ENCODE assay signal across 9 cellular contexts in the genomic region with DNA sequence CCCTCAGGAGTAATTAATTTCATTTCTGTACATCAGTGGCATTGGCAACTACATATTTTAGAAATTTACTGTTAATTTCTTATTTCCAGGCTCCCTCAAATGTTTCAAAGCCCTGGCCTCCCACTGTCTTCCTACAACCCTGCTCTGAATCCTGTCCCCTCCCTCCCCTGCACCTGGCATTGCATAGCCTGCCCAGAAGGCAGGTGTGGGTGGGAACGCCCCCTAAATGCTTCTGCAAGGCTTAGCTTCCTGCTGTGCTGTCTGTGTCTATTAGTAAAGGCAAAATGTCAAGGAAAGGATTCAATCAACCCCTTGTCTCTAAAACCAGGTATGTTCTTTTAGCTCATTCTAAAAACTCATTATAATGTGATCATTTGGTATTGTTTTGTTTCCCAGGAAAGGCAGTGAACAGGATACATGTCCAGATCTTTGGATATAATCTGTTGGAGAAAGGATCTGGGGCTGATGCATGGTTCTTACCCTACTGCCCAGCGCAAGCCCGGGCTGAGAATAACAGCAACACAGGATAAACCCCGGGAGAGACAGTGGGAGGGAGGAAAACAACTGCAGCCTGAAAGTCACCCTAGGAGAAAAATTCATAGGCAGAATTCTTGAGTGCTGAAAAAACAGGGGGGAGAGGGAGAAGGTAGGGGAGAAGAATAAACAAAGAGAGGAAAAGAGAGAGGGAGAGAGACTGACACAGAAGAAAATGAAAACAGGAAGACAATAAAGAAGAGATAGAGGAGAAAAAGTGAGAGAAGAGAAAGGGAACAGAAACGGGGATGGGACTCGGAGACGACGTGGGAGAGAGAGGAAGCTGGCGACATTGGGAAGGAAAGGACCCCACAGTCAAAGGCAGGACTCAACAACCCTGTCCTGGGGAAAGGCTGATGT. TPM values are rescaled to one million over a fixed set of nuclear protein-coding genes. Genes with fewer than 3 reads are reported as not detected.
DNase-seq lines count a peak whose midpoint lies in the region; ATAC-seq, FAIRE-seq and TF ChIP-seq lines count a peak whose summit lies in the region.
"Had no signal": no experiment of that assay in that cellular context is flagged by ENCODE, and none has a peak within 500 bp of the region (broad histone marks: within the 10 kb centered on the region; RNA-seq: fewer than 3 reads in every experiment).

No MANE protein-coding gene starts in this region.

- CTCF ChIA-PET in GM12878 (lab: Yijun Ruan, JAX), result interaction anchor here (0.8 kb wide), 1 partner anchor 12 kb away, joined by 3 read pairs; no protein-coding TSS in a partner anchor

- no peak overlapping the region for H3K27ac ChIP-seq in DOHH2 (ENCODE audit: low read depth, low read length)
- no peak overlapping the region for H3K27ac ChIP-seq in GM12878 (ENCODE audit: control insufficient read depth, insufficient read depth)
- no peak overlapping the region for H3K27ac ChIP-seq in uterus

- H3K4me3 Mint-ChIP-seq in memory B cell, result peak overlapping the region; percentile 83

- SMC1A ChIA-PET in GM12878 (lab: Charles Lee; ENCODE audit: uncharacterized antibody, unreplicated experiment), result no interaction called here

- BruUV-seq in GM12878 (replicated peaks; lab: Mats Ljungman, UMichigan), result no TSS peak

- TF ChIP-seq CTCF in DOHH2 (IDR thresholded peaks at IDR 0.05; ENCODE audit: low read depth, low read length, poor library complexity, severe bottlenecking) (no peak), GM12878 (IDR thresholded peaks at IDR 0.05 in 2 of 3, conservative IDR thresholded peaks at IDR 0.05 in 1 of 3; ENCODE audit: control insufficient read depth in 2 of 3, extremely low read depth in 1 of 3, insufficient read depth in 1 of 3, low read depth in 3 of 3, low read length in 3 of 3) (no peak), uterus (IDR thresholded peaks at IDR 0.05) (no peak)

- in situ Hi-C loops in GM12878 (cut with MboI), result loop anchor here (5.0 kb wide), 2 partner anchors 1101 to 1276 kb away; no protein-coding TSS in a partner anchor

- H3K9me3 Mint-ChIP-seq in memory B cell, result peaks cover 8% of the 10 kb centered on the region

- H3F3A ChIP-seq in DOHH2 (ENCODE audit: control insufficient read depth, insufficient read depth), result no peaks in the 10 kb centered on the region

- no peak for TF ChIP-seq EP300 in GM12878 (IDR thresholded peaks at IDR 0.05; ENCODE audit: borderline replicate concordance in 1 of 2, control insufficient read depth in 1 of 2, low read depth in 2 of 2, low read length in 2 of 2)

- H3K9ac ChIP-seq in GM12878 (ENCODE audit: control insufficient read depth, insufficient read depth, low read length), result no peak overlapping the region

- peak overlapping the region; percentile 6 for H3K27ac Mint-ChIP-seq in memory B cell

- H3K4me1 ChIP-seq in DOHH2 (ENCODE audit: control insufficient read depth, low read length) (peaks cover 13% of the 10 kb centered on the region), GM12878 (ENCODE audit: control insufficient read depth, insufficient read depth, low read length) (no peaks in the 10 kb centered on the region), uterus (no peaks in the 10 kb centered on the region)

- H3K9me2 ChIP-seq in DOHH2 (replicated peaks; ENCODE audit: control insufficient read depth, low read length), result no peaks in the 10 kb centered on the region

- H3K36me3 ChIP-seq in DOHH2 (ENCODE audit: control insufficient read depth, low read length), result no peaks in the 10 kb centered on the region
- H3K36me3 ChIP-seq in GM12878 (ENCODE audit: control insufficient read depth in 2 of 2, insufficient read depth in 2 of 2, low read length in 1 of 2), result no peaks in the 10 kb centered on the region
- no peaks in the 10 kb centered on the region for H3K36me3 ChIP-seq in uterus

- H3K27me3 ChIP-seq in DOHH2 (ENCODE audit: control insufficient read depth, low read length), result peaks cover 22% of the 10 kb centered on the region
- H3K27me3 ChIP-seq in GM12878 (replicated peaks in 1 of 2; ENCODE audit: control insufficient read depth in 2 of 2, insufficient read depth in 2 of 2, low read length in 1 of 2), result peaks cover 0 to 6% of the 10 kb centered on the region in 2 experiments; a peak in 3 of 4 replicates
- no peaks in the 10 kb centered on the region for H3K27me3 ChIP-seq in uterus

- H3K4me3 ChIP-seq in DOHH2 (ENCODE audit: low read length) (peak overlapping the region; percentile 78), GM12878 (peak overlapping the region; percentile 61; the same call in 1 of the 2 replicates), uterus (peak overlapping the region; percentile 51 to 82)

- TF ChIP-seq POLR2A in GM12878 (IDR thresholded peaks at IDR 0.05; ENCODE audit: low read depth, low read length) (no peak), uterus (IDR thresholded peaks at IDR 0.05) (no peak)

- H3K27me3 Mint-ChIP-seq in memory B cell, result peaks cover 30% of the 10 kb centered on the region

- ATAC-seq in GM12878, result no peak
- ATAC-seq in memory B cell (ENCODE audit: low read depth), result no peak
- no peak for ATAC-seq in HG03280 (IDR thresholded peaks at IDR 0.05; ENCODE audit: unreplicated experiment)
- ATAC-seq in HG02870 (IDR thresholded peaks at IDR 0.05; ENCODE audit: unreplicated experiment), result no peak

- H4K20me1 ChIP-seq in DOHH2 (ENCODE audit: control insufficient read depth, insufficient read depth, low read depth, low read length), result no peaks in the 10 kb centered on the region; the same call in 1 of the 2 replicates
- H4K20me1 ChIP-seq in GM12878 (ENCODE audit: control insufficient read depth, insufficient read depth), result no peaks in the 10 kb centered on the region

- peaks cover 2% of the 10 kb centered on the region for H3K36me3 Mint-ChIP-seq in memory B cell

- H3K4me2 ChIP-seq in DOHH2 (ENCODE audit: low read length), result peak overlapping the region; percentile 79
- H3K4me2 ChIP-seq in GM12878 (ENCODE audit: control insufficient read depth, insufficient read depth), result peak overlapping the region; percentile 75

- FAIRE-seq in GM12878 (lab: Jason Lieb, UNC), result no peak

- intact Hi-C loops in GM12878 (cut with micrococcal nuclease; ENCODE audit: unreplicated experiment), result no loop called here
- intact Hi-C loops in uterus (cut with DNase I; ENCODE audit: low total_unique reads), result no loop called here

- RAD21 ChIA-PET in GM12878 (lab: Charles Lee; ENCODE audit: unreplicated experiment), result no interaction called here

- POLR2A ChIA-PET in GM12878 (lab: Charles Lee), result no interaction called here

- H3K4me1 Mint-ChIP-seq in memory B cell, result peaks cover 12% of the 10 kb centered on the region

- H3K79me2 ChIP-seq in DOHH2 (ENCODE audit: control insufficient read depth, low read length), result no peaks in the 10 kb centered on the region
- no peaks in the 10 kb centered on the region for H3K79me2 ChIP-seq in GM12878 (ENCODE audit: control insufficient read depth, insufficient read depth, low read length)

- peak; percentile 16 for DNase-seq in NCI-H1417 treated with DMSO at 0.1 percent for 48 hours (lab: John Stamatoyannopoulos, UW)
- no peak for DNase-seq in GM12878 (ENCODE audit: low read depth, low spot score)
- DNase-seq in memory B cell (ENCODE audit: low spot score in 2 of 2), result no peak
- DNase-seq in uterus, result no peak
- DNase-seq in NOMO-1 (lab: John Stamatoyannopoulos, UW; ENCODE audit: unreplicated experiment in 2 of 2), result no peak

- H2AFZ ChIP-seq in GM12878 (ENCODE audit: control insufficient read depth, low read depth, low read length), result no peak overlapping the region

- TF ChIP-seq RAD21 in GM12878 (IDR thresholded peaks at IDR 0.05; ENCODE audit: insufficient read depth, low read depth, low read length), result no peak

- H3K9me3 ChIP-seq in DOHH2 (ENCODE audit: control insufficient read depth, insufficient read depth, low read length), result no peaks in the 10 kb centered on the region
- peaks cover 6% of the 10 kb centered on the region; the same call in 2 of the 3 replicates for H3K9me3 ChIP-seq in GM12878 (replicated peaks; ENCODE audit: control insufficient read depth, insufficient read depth, low read length)
- no peaks in the 10 kb centered on the region for H3K9me3 ChIP-seq in uterus

- 22% methylated on average over 9 of the region's 9 CpGs for WGBS in GM12878 (ENCODE audit: insufficient coverage, insufficient replicate concordance, low lambda C conversion rate, missing lambda C conversion rate)

RNA-seq across cellular contexts. Expression of gene ZNF488, which starts 0.6 kb away (rescaled TPM):
- total RNA-seq in GM12878 (2013; cell fraction: nucleolus; rRNA removed), result not detected in 2 replicates
- not detected in 2 replicates for total RNA-seq in GM12878 (2014; rRNA removed)
- total RNA-seq in GM12878 (2014; rRNA removed; fragmentation: Illumina TruSeq; extraction: Trizol), result not detected in 2 replicates
- not detected in 2 replicates for total RNA-seq in GM12878 (2021)
- polyA plus RNA-seq in GM12878 (2011; ENCODE audit: low read depth), result not detected
- polyA plus RNA-seq in GM12878 (2011; rRNA removed), result not detected in 2 replicates
- not detected in 2 replicates for polyA plus RNA-seq in GM12878 (2011; cell fraction: cytosol; rRNA removed)
- not detected in 2 replicates for polyA plus RNA-seq in GM12878 (2011; cell fraction: nucleus; rRNA removed)
- not detected in 2 replicates for polyA plus RNA-seq in GM12878 (2012)
- polyA plus RNA-seq in GM12878 (2014; fragmentation: Illumina TruSeq; extraction: Trizol), result not detected in 2 replicates
- polyA plus RNA-seq in GM12878 (2014; fragmentation: Nextera tagmentation; extraction: Ambion mirVana), result not detected
- not detected in 2 replicates for polyA plus RNA-seq in GM12878 (2014; rRNA removed)
- polyA plus RNA-seq in GM12878 (2016; fragmentation: Nextera tagmentation; extraction: Ambion mirVana), result not detected
- polyA minus RNA-seq in GM12878 (2011; rRNA and poly(A)+ RNA removed), result not detected in 2 replicates
- polyA minus RNA-seq in GM12878 (2011; cell fraction: cytosol; rRNA and poly(A)+ RNA removed), result not detected in 2 replicates
- polyA minus RNA-seq in GM12878 (2011; cell fraction: nucleus; rRNA and poly(A)+ RNA removed), result not detected in 2 replicates
- under 1 TPM in 2 of 4 donors, not detected in 2; 0.21 TPM for total RNA-seq in uterus

RNA-seq across cellular contexts. Expression of gene RBP3, which starts 35.3 kb away (rescaled TPM):
- total RNA-seq in GM12878 (2013; cell fraction: nucleolus; rRNA removed), result not detected in 2 replicates
- total RNA-seq in GM12878 (2014; rRNA removed) (not detected in 2 replicates), GM12878 (2014; rRNA removed; fragmentation: Illumina TruSeq; extraction: Trizol) (not detected in 2 replicates), GM12878 (2021) (not detected in 2 replicates), uterus (not detected)
- not detected for polyA plus RNA-seq in GM12878 (2011; ENCODE audit: low read depth)
- polyA plus RNA-seq in GM12878 (2011; rRNA removed) (not detected in 2 replicates), GM12878 (2014; fragmentation: Illumina TruSeq; extraction: Trizol) (not detected in 2 replicates), GM12878 (2014; fragmentation: Nextera tagmentation; extraction: Ambion mirVana) (not detected), GM12878 (2014; rRNA removed) (not detected in 2 replicates), GM12878 (2016; fragmentation: Nextera tagmentation; extraction: Ambion mirVana) (not detected)
- polyA plus RNA-seq in GM12878 (2011; cell fraction: cytosol; rRNA removed), result not detected in 2 replicates
- not detected in 2 replicates for polyA plus RNA-seq in GM12878 (2011; cell fraction: nucleus; rRNA removed)
- polyA plus RNA-seq in GM12878 (2012), result not detected in 2 replicates
- not detected in 2 replicates for polyA minus RNA-seq in GM12878 (2011; rRNA and poly(A)+ RNA removed)
- not detected in 2 replicates for polyA minus RNA-seq in GM12878 (2011; cell fraction: cytosol; rRNA and poly(A)+ RNA removed)
- not detected in 2 replicates for polyA minus RNA-seq in GM12878 (2011; cell fraction: nucleus; rRNA and poly(A)+ RNA removed)
- total RNA-seq: T-helper 2 cell treated with Interferon-gamma antibody and Interleukin-4, amounts not matched to agents 100 ng/mL and 5 ng/mL, for 36 hours had no signal
